15 cellular contexts compared by ENCODE assay signal in the genomic region with DNA sequence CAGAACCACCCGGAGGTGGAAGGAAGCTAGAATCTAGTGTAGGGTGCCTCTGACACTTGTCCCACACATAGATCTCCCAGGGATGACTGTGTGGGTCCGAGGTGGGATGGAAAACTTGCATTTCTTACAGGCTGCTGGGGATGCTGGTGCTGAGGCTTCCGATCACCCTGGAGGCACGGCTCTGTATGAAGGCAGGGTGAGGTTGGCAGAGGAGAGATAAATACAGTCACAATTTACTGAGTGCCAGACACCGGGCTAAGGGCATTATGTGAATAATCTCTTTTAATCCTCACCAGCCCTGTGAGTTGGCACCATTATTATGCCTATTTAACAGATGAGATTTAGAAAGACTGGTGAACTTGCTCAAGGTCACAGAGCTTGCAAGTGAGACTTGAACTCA.
DNase-seq lines count a peak whose midpoint lies in the region; ATAC-seq and TF ChIP-seq lines count a peak whose summit lies in the region.
"Had no signal": no experiment of that assay in that cellular context is flagged by ENCODE, and none has a peak within 500 bp of the region (broad histone marks: within the 10 kb centered on the region; RNA-seq: fewer than 3 reads in every experiment).

No MANE protein-coding gene starts in this region.

- no peaks in the 10 kb centered on the region for H3K27me3 ChIP-seq in colonic mucosa
- no peaks in the 10 kb centered on the region for H3K27me3 ChIP-seq in neutrophil
- no peaks in the 10 kb centered on the region for H3K27me3 ChIP-seq in upper lobe of right lung

- no peak for ATAC-seq in stimulated activated naive CD8-positive, alpha-beta T cell treated with anti-CD3 and anti-CD28 coated beads, Interleukin-15, amount 100 ng/mL, for 72 hours
- no peak for ATAC-seq in upper lobe of right lung
- no peak for ATAC-seq in HG02938 (IDR thresholded peaks at IDR 0.05; ENCODE audit: unreplicated experiment)

- H3K4me3 ChIP-seq in colonic mucosa (no peak overlapping the region), neutrophil (ENCODE audit: low read depth in 1 of 2, low read length in 1 of 2) (peak overlapping the region in 1 of 2 experiments; percentile 44), upper lobe of right lung (no peak overlapping the region)

- H3K36me3 ChIP-seq in colonic mucosa (no peaks in the 10 kb centered on the region), neutrophil (no peaks in the 10 kb centered on the region), upper lobe of right lung (no peaks in the 10 kb centered on the region)

- peak overlapping the region in 1 of 2 donors; percentile 67 for H3K9ac ChIP-seq in colonic mucosa (ENCODE audit: low read depth in 2 of 2, low read length in 2 of 2)

- intact Hi-C loops in colonic mucosa (cut with DNase I): no loop called here
- intact Hi-C loops in upper lobe of right lung (cut with DNase I): no loop called here

- DNase-seq in stimulated activated naive CD8-positive, alpha-beta T cell treated with anti-CD3 and anti-CD28 coated beads, Interleukin-15, amount 100 ng/mL, for 72 hours: no peak
- no peak for DNase-seq in colonic mucosa
- no peak for DNase-seq in upper lobe of right lung
- DNase-seq in AG08396 (ENCODE audit: low spot score): no peak
- no peak for DNase-seq in T-helper 2 cell
- DNase-seq: activated T-cell treated with anti-CD3 and anti-CD28 coated beads for 4 hours; CD4-positive, alpha-beta memory T cell; effector memory CD4-positive, alpha-beta T cell; NCI-H1092 treated with DMSO at 0.1 percent for 48 hours; NCI-H2171 treated with DMSO at 0.1 percent for 48 hours had no signal

- H3K27ac Mint-ChIP-seq in stimulated activated naive CD8-positive, alpha-beta T cell treated with anti-CD3 and anti-CD28 coated beads, Interleukin-15, Interleukin-2, amounts not matched to agents 100 ng/mL and 50 ng/mL, for 24 hours: peak overlapping the region; percentile 50
- peak overlapping the region in 1 of 2 donors; percentile 69 for H3K27ac Mint-ChIP-seq in stimulated activated naive CD8-positive, alpha-beta T cell treated with anti-CD3 and anti-CD28 coated beads, Interleukin-15, amount 100 ng/mL, for 72 hours

- peaks cover 31% of the 10 kb centered on the region for H3K4me1 Mint-ChIP-seq in stimulated activated naive CD8-positive, alpha-beta T cell treated with anti-CD3 and anti-CD28 coated beads, Interleukin-15, Interleukin-2, amounts not matched to agents 100 ng/mL and 50 ng/mL, for 24 hours (ENCODE audit: low read depth)
- H3K4me1 Mint-ChIP-seq in stimulated activated naive CD8-positive, alpha-beta T cell treated with anti-CD3 and anti-CD28 coated beads, Interleukin-15, amount 100 ng/mL, for 72 hours: peaks cover 55% of the 10 kb centered on the region

- H3K9me3 Mint-ChIP-seq in stimulated activated naive CD8-positive, alpha-beta T cell treated with anti-CD3 and anti-CD28 coated beads, Interleukin-15, Interleukin-2, amounts not matched to agents 100 ng/mL and 50 ng/mL, for 24 hours: no peaks in the 10 kb centered on the region
- H3K9me3 Mint-ChIP-seq in stimulated activated naive CD8-positive, alpha-beta T cell treated with anti-CD3 and anti-CD28 coated beads, Interleukin-15, amount 100 ng/mL, for 72 hours: no peaks in the 10 kb centered on the region
- H3K9me3 Mint-ChIP-seq: CD4-positive, alpha-beta memory T cell; T-helper 2 cell treated with Interferon-gamma antibody and Interleukin-4, amounts not matched to agents 5 μg/mL and 100 μg/mL, for 36 hours had no signal

- no peak overlapping the region for H3K4me3 Mint-ChIP-seq in stimulated activated naive CD8-positive, alpha-beta T cell treated with anti-CD3 and anti-CD28 coated beads, Interleukin-15, Interleukin-2, amounts not matched to agents 100 ng/mL and 50 ng/mL, for 24 hours
- peak overlapping the region in 1 of 2 donors; percentile 86 for H3K4me3 Mint-ChIP-seq in stimulated activated naive CD8-positive, alpha-beta T cell treated with anti-CD3 and anti-CD28 coated beads, Interleukin-15, amount 100 ng/mL, for 72 hours

- TF ChIP-seq CTCF in colonic mucosa (IDR thresholded peaks at IDR 0.05) (no peak), neutrophil (IDR thresholded peaks at IDR 0.05) (no peak), upper lobe of right lung (IDR thresholded peaks at IDR 0.05) (no peak)

- H3K4me1 ChIP-seq in colonic mucosa (peaks cover 3% of the 10 kb centered on the region), neutrophil (ENCODE audit: control insufficient read depth in 1 of 2, insufficient read depth in 1 of 2, low read depth in 1 of 2, low read length in 1 of 2) (peaks cover 34 to 36% of the 10 kb centered on the region in 2 experiments), upper lobe of right lung (peaks cover 25% of the 10 kb centered on the region)

- H3K36me3 Mint-ChIP-seq in stimulated activated naive CD8-positive, alpha-beta T cell treated with anti-CD3 and anti-CD28 coated beads, Interleukin-15, Interleukin-2, amounts not matched to agents 100 ng/mL and 50 ng/mL, for 24 hours (ENCODE audit: low read depth): no peaks in the 10 kb centered on the region
- H3K36me3 Mint-ChIP-seq: activated naive CD8-positive, alpha-beta T cell; CD4-positive, alpha-beta memory T cell had no signal

- H3K27me3 Mint-ChIP-seq in stimulated activated naive CD8-positive, alpha-beta T cell treated with anti-CD3 and anti-CD28 coated beads, Interleukin-15, Interleukin-2, amounts not matched to agents 100 ng/mL and 50 ng/mL, for 24 hours: no peaks in the 10 kb centered on the region
- peaks cover 7% of the 10 kb centered on the region for H3K27me3 Mint-ChIP-seq in stimulated activated naive CD8-positive, alpha-beta T cell treated with anti-CD3 and anti-CD28 coated beads, Interleukin-15, amount 100 ng/mL, for 72 hours
- H3K27me3 Mint-ChIP-seq: activated naive CD8-positive, alpha-beta T cell had no signal

- H3K9me3 ChIP-seq in colonic mucosa (no peaks in the 10 kb centered on the region), neutrophil (no peaks in the 10 kb centered on the region), upper lobe of right lung (no peaks in the 10 kb centered on the region)

- H3K27ac ChIP-seq in colonic mucosa (peak overlapping the region; percentile 81), neutrophil (peak overlapping the region; percentile 74), upper lobe of right lung (peak overlapping the region; percentile 83)
